ENCODE assay signal across 8 cellular contexts in the genomic region with DNA sequence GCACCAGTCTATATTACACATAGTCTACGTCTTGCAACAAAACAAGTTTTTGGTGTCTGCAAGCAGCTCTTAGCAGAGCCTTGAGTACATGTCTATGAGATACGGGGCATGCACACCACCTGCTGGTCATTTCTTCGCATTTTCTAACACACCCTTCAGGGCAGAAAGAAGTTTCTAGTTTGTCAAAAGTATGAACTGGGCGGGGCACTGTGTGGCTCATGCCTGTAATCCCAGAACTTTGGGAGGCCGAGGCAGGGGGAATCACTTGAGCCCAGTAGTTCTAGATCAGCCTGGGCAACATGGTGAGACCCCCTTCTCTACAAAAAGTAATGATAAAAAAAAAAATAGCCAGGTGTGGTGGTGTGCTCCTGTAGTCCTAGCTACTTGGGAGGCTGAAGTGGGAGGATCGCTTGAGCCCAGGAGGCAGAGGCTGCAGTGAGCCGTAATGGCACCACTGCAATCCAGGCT.
DNase-seq lines count a peak whose midpoint lies in the region; ATAC-seq and TF ChIP-seq lines count a peak whose summit lies in the region.

No MANE protein-coding gene starts in this region.

- no peak overlapping the region for H3K9ac ChIP-seq in liver (ENCODE audit: low read depth in 1 of 2, low read length in 2 of 2)

- TF ChIP-seq POLR2A in GM18505 (IDR thresholded peaks at IDR 0.05; ENCODE audit: borderline replicate concordance, extremely low read depth, insufficient read depth, insufficient read length): no peak

- no peaks in the 10 kb centered on the region for H3K27me3 ChIP-seq in A673 (replicated peaks; ENCODE audit: insufficient read depth, low read depth, low read length, poor library complexity)
- no peaks in the 10 kb centered on the region for H3K27me3 ChIP-seq in liver (ENCODE audit: control insufficient read depth in 4 of 4, insufficient read depth in 4 of 4, low read length in 3 of 4)

- H3K9me3 ChIP-seq in A673 (ENCODE audit: low read depth, low read length, poor library complexity, severe bottlenecking) (no peaks in the 10 kb centered on the region), liver (ENCODE audit: control insufficient read depth in 4 of 4, low read length in 3 of 4) (no peaks in the 10 kb centered on the region)

- intact Hi-C loops in A673 (cut with micrococcal nuclease; ENCODE audit: unreplicated experiment): loop anchor here (1.0 kb wide), 2 partner anchors 347 to 402 kb away; no protein-coding TSS in a partner anchor

- peak; percentile 94 to 97 for TF ChIP-seq RAD21 in liver (IDR thresholded peaks at IDR 0.05)

- DNase-seq in A673 (ENCODE audit: low spot score) (peak; percentile 80), NCI-H510A (lab: John Stamatoyannopoulos, UW) (peak; percentile 18), dedifferentiated amniotic fluid mesenchymal stem cell (ENCODE audit: extremely low spot score) (peak; percentile 86)
- DNase-seq in activated CD4-positive, alpha-beta T cell treated with anti-CD3 and anti-CD28 coated beads for 48 hours: peak; percentile 84
- peak; percentile 23 to 61 (median 54) for DNase-seq in stimulated activated CD4-positive, alpha-beta T cell treated with anti-CD3 and anti-CD28 coated beads, TNF-alpha, amount 100 ng/mL, for 4 hours (ENCODE audit: low read depth in 3 of 3)

- no peaks in the 10 kb centered on the region for H3K36me3 ChIP-seq in A673 (ENCODE audit: insufficient read depth, low read length, poor library complexity, severe bottlenecking)
- H3K36me3 ChIP-seq in liver (ENCODE audit: control insufficient read depth in 4 of 4, insufficient read depth in 3 of 4, low read depth in 1 of 4, low read length in 3 of 4): no peaks in the 10 kb centered on the region

- TF ChIP-seq CTCF in A673 (conservative IDR thresholded peaks at IDR 0.05; ENCODE audit: low read depth, low read length) (peak; percentile 66), liver (IDR thresholded peaks at IDR 0.05; ENCODE audit: low read depth, low read length, missing input control) (peak; percentile 81)

- peaks cover 15% of the 10 kb centered on the region for H3K4me1 ChIP-seq in A673 (ENCODE audit: insufficient read depth, low read length, poor library complexity, severe bottlenecking)
- no peaks in the 10 kb centered on the region for H3K4me1 ChIP-seq in liver (ENCODE audit: control insufficient read depth in 4 of 4, insufficient read depth in 4 of 4, low read length in 3 of 4)

- BruUV-seq in A673 (replicated peaks; lab: Mats Ljungman, UMichigan): no TSS peak

- peak; percentile 85 for ATAC-seq in GM18505 (IDR thresholded peaks at IDR 0.05; ENCODE audit: unreplicated experiment)
- ATAC-seq in HG02970 (IDR thresholded peaks at IDR 0.05; ENCODE audit: low FRiP score, unreplicated experiment): peak; percentile 90

- POLR2A ChIA-PET in A673 (lab: Charles Lee; ENCODE audit: low non-redundant PET): no interaction called here

- H3K4me3 ChIP-seq in A673 (ENCODE audit: low read depth, low read length, poor library complexity, severe bottlenecking) (no peak overlapping the region), liver (ENCODE audit: low read depth in 1 of 3, low read length in 3 of 3) (no peak overlapping the region)

- CTCF ChIA-PET in A673 (lab: Charles Lee): interaction anchor here (0.5 to 2.0 kb wide), 6 partner anchors 12 to 707 kb away, joined by 3 to 16 read pairs (median 4); no protein-coding TSS in a partner anchor

- no peak overlapping the region for H3K27ac ChIP-seq in A673 (ENCODE audit: low read depth, low read length, poor library complexity, severe bottlenecking)
- H3K27ac ChIP-seq in liver (ENCODE audit: low read depth in 1 of 2, low read length in 2 of 2): no peak overlapping the region

- WGBS in liver: 35% methylated on average over 7 of the region's 7 CpGs

TF ChIP-seq in liver, 16 proteins besides CTCF, POLR2A, EP300 and RAD21:
- TF ChIP-seq YY1 (IDR thresholded peaks at IDR 0.05) (no peak), TAF1 (conservative IDR thresholded peaks at IDR 0.05) (no peak), JUND (IDR thresholded peaks at IDR 0.05) (no peak), RXRA (IDR thresholded peaks at IDR 0.05) (no peak), SP1 (IDR thresholded peaks at IDR 0.05) (no peak), HNF4A (conservative IDR thresholded peaks at IDR 0.05) (no peak), FOXA1 (IDR thresholded peaks at IDR 0.05) (no peak), GABPA (IDR thresholded peaks at IDR 0.05 in 1 of 2, conservative IDR thresholded peaks at IDR 0.05 in 1 of 2) (no peak), EGR1 (IDR thresholded peaks at IDR 0.05; ENCODE audit: low read depth in 2 of 2) (no peak), FOXA2 (IDR thresholded peaks at IDR 0.05) (no peak), HNF4G (IDR thresholded peaks at IDR 0.05) (no peak), NR2F2 (IDR thresholded peaks at IDR 0.05) (no peak)
- TF ChIP-seq, protein P1, sequence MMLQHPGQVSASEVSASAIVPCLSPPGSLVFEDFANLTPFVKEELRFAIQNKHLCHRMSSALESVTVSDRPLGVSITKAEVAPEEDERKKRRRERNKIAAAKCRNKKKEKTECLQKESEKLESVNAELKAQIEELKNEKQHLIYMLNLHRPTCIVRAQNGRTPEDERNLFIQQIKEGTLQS (IDR thresholded peaks at IDR 0.05): no peak
- TF ChIP-seq, protein P2, sequence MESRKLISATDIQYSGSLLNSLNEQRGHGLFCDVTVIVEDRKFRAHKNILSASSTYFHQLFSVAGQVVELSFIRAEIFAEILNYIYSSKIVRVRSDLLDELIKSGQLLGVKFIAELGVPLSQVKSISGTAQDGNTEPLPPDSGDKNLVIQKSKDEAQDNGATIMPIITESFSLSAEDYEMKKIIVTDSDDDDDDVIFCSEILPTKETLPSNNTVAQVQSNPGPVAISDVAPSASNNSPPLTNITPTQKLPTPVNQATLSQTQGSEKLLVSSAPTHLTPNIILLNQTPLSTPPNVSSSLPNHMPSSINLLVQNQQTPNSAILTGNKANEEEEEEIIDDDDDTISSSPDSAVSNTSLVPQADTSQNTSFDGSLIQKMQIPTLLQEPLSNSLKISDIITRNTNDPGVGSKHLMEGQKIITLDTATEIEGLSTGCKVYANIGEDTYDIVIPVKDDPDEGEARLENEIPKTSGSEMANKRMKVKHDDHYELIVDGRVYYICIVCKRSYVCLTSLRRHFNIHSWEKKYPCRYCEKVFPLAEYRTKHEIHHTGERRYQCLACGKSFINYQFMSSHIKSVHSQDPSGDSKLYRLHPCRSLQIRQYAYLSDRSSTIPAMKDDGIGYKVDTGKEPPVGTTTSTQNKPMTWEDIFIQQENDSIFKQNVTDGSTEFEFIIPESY (IDR thresholded peaks at IDR 0.05): no peak
- TF ChIP-seq, protein P3, sequence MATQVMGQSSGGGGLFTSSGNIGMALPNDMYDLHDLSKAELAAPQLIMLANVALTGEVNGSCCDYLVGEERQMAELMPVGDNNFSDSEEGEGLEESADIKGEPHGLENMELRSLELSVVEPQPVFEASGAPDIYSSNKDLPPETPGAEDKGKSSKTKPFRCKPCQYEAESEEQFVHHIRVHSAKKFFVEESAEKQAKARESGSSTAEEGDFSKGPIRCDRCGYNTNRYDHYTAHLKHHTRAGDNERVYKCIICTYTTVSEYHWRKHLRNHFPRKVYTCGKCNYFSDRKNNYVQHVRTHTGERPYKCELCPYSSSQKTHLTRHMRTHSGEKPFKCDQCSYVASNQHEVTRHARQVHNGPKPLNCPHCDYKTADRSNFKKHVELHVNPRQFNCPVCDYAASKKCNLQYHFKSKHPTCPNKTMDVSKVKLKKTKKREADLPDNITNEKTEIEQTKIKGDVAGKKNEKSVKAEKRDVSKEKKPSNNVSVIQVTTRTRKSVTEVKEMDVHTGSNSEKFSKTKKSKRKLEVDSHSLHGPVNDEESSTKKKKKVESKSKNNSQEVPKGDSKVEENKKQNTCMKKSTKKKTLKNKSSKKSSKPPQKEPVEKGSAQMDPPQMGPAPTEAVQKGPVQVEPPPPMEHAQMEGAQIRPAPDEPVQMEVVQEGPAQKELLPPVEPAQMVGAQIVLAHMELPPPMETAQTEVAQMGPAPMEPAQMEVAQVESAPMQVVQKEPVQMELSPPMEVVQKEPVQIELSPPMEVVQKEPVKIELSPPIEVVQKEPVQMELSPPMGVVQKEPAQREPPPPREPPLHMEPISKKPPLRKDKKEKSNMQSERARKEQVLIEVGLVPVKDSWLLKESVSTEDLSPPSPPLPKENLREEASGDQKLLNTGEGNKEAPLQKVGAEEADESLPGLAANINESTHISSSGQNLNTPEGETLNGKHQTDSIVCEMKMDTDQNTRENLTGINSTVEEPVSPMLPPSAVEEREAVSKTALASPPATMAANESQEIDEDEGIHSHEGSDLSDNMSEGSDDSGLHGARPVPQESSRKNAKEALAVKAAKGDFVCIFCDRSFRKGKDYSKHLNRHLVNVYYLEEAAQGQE (IDR thresholded peaks at IDR 0.05): no peak
- TF ChIP-seq, protein P4, sequence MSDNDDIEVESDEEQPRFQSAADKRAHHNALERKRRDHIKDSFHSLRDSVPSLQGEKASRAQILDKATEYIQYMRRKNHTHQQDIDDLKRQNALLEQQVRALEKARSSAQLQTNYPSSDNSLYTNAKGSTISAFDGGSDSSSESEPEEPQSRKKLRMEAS (IDR thresholded peaks at IDR 0.05): no peak

Comparison
In these comparisons a context has a peak if more than half of its experiments do, and no peak if none do; other contexts are left out.
1. DNase-seq: peak in every context shown above with its lines; median percentile 86 in dedifferentiated amniotic fluid mesenchymal stem cell; 84 in activated CD4-positive, alpha-beta T cell treated with anti-CD3 and anti-CD28 coated beads for 48 hours; 80 in A673; 54 in stimulated activated CD4-positive, alpha-beta T cell treated with anti-CD3 and anti-CD28 coated beads, TNF-alpha, amount 100 ng/mL, for 4 hours; 18 in NCI-H510A.